In genomic region chr5:72338810-72339209, GRCh38 we compare ENCODE assay signal across 20 cellular contexts.
"Had no signal": no experiment of that assay in that cellular context is flagged by ENCODE, and none has a peak within 500 bp of the region (broad histone marks: within the 10 kb centered on the region; RNA-seq: fewer than 3 reads in every experiment).

No MANE protein-coding gene starts in this region.

- H3K27ac ChIP-seq: epithelial cell of prostate, foreskin keratinocyte, sigmoid colon, stomach, thoracic aorta, upper lobe of left lung, uterus had no signal

- H3K9me3 ChIP-seq: esophagus muscularis mucosa, sigmoid colon, stomach, thoracic aorta, upper lobe of left lung, uterus had no signal

- H3K4me1 ChIP-seq: esophagus muscularis mucosa, foreskin keratinocyte, sigmoid colon, upper lobe of left lung, uterus had no signal

- H3K4me3 ChIP-seq: esophagus muscularis mucosa, lung, sigmoid colon, stomach, thoracic aorta, upper lobe of left lung, uterus had no signal

- ATAC-seq: effector memory CD8-positive, alpha-beta T cell; foreskin keratinocyte; left cardiac atrium; left ventricle myocardium superior had no signal

- H3K27me3 ChIP-seq: esophagus muscularis mucosa, foreskin keratinocyte, sigmoid colon, stomach, upper lobe of left lung, uterus had no signal

- H3K9me3 Mint-ChIP-seq: effector memory CD8-positive, alpha-beta T cell; immature natural killer cell; naive B cell; nephron had no signal

- H3K27ac Mint-ChIP-seq: effector memory CD8-positive, alpha-beta T cell; immature natural killer cell; nephron had no signal

- H3K4me1 Mint-ChIP-seq: immature natural killer cell, naive B cell, nephron had no signal

- H3K27me3 Mint-ChIP-seq: effector memory CD8-positive, alpha-beta T cell; naive B cell had no signal

- H3K4me3 Mint-ChIP-seq: effector memory CD8-positive, alpha-beta T cell; immature natural killer cell; naive B cell; nephron had no signal

- DNase-seq: effector memory CD8-positive, alpha-beta T cell; foreskin keratinocyte; immature natural killer cell; left cardiac atrium; left ventricle myocardium superior; mesenchymal stem cell; naive B cell; sigmoid colon; small intestine; stimulated activated CD4-positive, alpha-beta T cell treated with anti-CD3 and anti-CD28 coated beads, Interleukin-12 subunit alpha, Interleukin-12 subunit beta, amount 100 ng/mL, for 4 hours; stimulated activated naive CD4-positive, alpha-beta T cell; stomach; substantia nigra; upper lobe of left lung; uterus had no signal

- H3K36me3 ChIP-seq: uterus had no signal
